In the genomic region with DNA sequence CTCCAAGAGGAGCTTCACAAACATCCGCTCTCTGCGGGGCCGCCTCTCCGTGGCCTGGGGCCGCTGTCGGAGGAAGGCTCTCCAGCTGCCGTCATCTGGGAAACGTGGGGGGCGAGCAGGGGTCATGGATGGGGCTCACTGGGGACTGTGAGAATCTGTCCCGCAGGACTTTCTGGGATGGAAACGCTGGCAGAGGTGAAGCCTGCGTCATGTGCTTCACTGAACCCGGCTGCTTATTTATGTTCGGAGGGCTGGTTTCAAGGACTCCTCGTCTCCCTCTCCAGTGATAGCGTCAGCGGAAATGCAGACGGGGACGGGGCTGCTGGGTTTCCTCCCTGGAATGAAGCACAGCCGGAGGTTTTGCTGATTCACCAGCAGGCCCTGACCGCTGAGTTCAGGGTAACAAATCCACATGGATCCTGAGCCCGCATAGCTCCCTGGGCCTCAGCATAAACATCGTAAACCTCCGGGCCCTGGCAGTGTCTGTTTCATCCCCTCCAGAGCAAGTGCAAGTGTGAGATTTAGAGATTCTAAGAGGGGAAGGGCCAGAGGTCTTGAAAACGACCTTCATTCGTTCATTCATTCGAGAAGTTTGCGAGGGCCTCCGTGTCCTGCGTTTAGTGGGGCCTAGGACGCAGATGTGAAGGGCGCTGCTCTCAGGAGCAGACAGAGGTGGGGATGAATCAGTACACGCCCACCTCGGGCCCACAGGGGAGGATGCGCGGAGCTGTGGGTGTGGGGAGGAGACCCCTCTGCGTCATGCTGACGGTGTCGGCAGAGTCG, we compare ENCODE assay signal across 8 cellular contexts.
DNase-seq lines count a peak whose midpoint lies in the region; ATAC-seq and TF ChIP-seq lines count a peak whose summit lies in the region.

No MANE protein-coding gene starts in this region.

- peaks cover 0 to 9% of the 10 kb centered on the region in 2 experiments; a peak in 2 of 3 replicates for H3K36me3 ChIP-seq in HEK293 (ENCODE audit: control insufficient read depth in 2 of 2, insufficient read depth in 1 of 2, low read length in 2 of 2)

- H3K4me1 ChIP-seq in HEK293 (ENCODE audit: control insufficient read depth, insufficient read depth, low read length): no peaks in the 10 kb centered on the region; the same call in 1 of the 2 replicates

- POLR2A ChIA-PET in HEK293 (lab: Yijun Ruan, JAX): no interaction called here

- CTCF ChIA-PET in HEK293 (lab: Yijun Ruan, JAX): interaction anchor here (0.6 to 4.1 kb wide), 7 partner anchors 14 to 401 kb away, joined by 3 to 47 read pairs (median 4); no protein-coding TSS in a partner anchor

- peak overlapping the region; percentile 35 for H3K27ac ChIP-seq in HEK293 (ENCODE audit: extremely low read depth, low read depth, low read length)

- in situ Hi-C loops in astrocyte of the spinal cord (cut with HindIII; ENCODE audit: low sequenced_read_pairs): no loop called here

- no peaks in the 10 kb centered on the region for H3K9me3 ChIP-seq in HEK293 (ENCODE audit: control insufficient read depth, insufficient read depth, low read depth, low read length)

- H3K4me3 ChIP-seq in HEK293 (ENCODE audit: low read depth, low read length) (no peak overlapping the region), astrocyte of the spinal cord (ENCODE audit: low read depth, low read length) (no peak overlapping the region)

- TF ChIP-seq CTCF in HEK293 (tag by site-specific recombination; IDR thresholded peaks at IDR 0.05): no peak
- TF ChIP-seq CTCF in astrocyte of the spinal cord (IDR thresholded peaks at IDR 0.05; ENCODE audit: low read depth, low read length): no peak

- no peak for ATAC-seq in HG03520 (IDR thresholded peaks at IDR 0.05; ENCODE audit: unreplicated experiment)

- DNase-seq in astrocyte of the spinal cord (ENCODE audit: low read depth, low spot score) (peak; percentile 100), islet precursor cell (peak; percentile 98), smooth muscle cell of the brain vasculature (ENCODE audit: low read depth, low spot score) (peak; percentile 99), putamen (ENCODE audit: low spot score) (no peak), T-helper 1 cell (no peak), NCI-H82 (lab: John Stamatoyannopoulos, UW) (no peak)

TF ChIP-seq in HEK293, 187 proteins besides CTCF, POLR2A, EP300 and RAD21 (continues in another document):
- TF ChIP-seq ZNF174 (tag by site-specific recombination; IDR thresholded peaks at IDR 0.05) (no peak), ZNF501 (tag by site-specific recombination; IDR thresholded peaks at IDR 0.05) (no peak), ZNF664 (tag by site-specific recombination; IDR thresholded peaks at IDR 0.05) (no peak), IKZF3 (tag by site-specific recombination; IDR thresholded peaks at IDR 0.05) (peak; percentile 46; the same call in 1 of the 2 replicates), ZBTB11 (tag by site-specific recombination; conservative IDR thresholded peaks at IDR 0.05; ENCODE audit: low read depth) (peak; percentile 47; the same call in 1 of the 2 replicates), ZNF660 (tag by site-specific recombination; IDR thresholded peaks at IDR 0.05) (peak; percentile 79), ZNF2 (tag by site-specific recombination; IDR thresholded peaks at IDR 0.05) (no peak), ZNF138 (tag by site-specific recombination; IDR thresholded peaks at IDR 0.05; ENCODE audit: borderline replicate concordance) (no peak), ZNF404 (tag by site-specific recombination; IDR thresholded peaks at IDR 0.05) (no peak), ZNF433 (tag by site-specific recombination; IDR thresholded peaks at IDR 0.05; ENCODE audit: low read depth) (no peak)
- TF ChIP-seq, protein P1, sequence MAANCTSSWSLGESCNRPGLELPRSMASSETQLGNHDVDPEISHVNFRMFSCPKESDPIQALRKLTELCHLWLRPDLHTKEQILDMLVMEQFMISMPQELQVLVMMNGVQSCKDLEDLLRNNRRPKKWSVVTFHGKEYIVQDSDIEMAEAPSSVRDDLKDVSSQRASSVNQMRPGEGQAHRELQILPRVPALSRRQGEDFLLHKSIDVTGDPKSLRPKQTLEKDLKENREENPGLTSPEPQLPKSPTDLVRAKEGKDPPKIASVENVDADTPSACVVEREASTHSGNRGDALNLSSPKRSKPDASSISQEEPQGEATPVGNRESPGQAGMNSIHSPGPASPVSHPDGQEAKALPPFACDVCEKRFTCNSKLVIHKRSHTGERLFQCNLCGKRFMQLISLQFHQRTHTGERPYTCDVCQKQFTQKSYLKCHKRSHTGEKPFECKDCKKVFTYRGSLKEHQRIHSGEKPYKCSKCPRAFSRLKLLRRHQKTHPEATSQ (tag by site-specific recombination; IDR thresholded peaks at IDR 0.05): no peak
- TF ChIP-seq, protein P2, sequence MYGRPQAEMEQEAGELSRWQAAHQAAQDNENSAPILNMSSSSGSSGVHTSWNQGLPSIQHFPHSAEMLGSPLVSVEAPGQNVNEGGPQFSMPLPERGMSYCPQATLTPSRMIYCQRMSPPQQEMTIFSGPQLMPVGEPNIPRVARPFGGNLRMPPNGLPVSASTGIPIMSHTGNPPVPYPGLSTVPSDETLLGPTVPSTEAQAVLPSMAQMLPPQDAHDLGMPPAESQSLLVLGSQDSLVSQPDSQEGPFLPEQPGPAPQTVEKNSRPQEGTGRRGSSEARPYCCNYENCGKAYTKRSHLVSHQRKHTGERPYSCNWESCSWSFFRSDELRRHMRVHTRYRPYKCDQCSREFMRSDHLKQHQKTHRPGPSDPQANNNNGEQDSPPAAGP (tag by site-specific recombination; IDR thresholded peaks at IDR 0.05): peak; percentile 37; the same call in 1 of the 2 replicates
- TF ChIP-seq, protein P3, sequence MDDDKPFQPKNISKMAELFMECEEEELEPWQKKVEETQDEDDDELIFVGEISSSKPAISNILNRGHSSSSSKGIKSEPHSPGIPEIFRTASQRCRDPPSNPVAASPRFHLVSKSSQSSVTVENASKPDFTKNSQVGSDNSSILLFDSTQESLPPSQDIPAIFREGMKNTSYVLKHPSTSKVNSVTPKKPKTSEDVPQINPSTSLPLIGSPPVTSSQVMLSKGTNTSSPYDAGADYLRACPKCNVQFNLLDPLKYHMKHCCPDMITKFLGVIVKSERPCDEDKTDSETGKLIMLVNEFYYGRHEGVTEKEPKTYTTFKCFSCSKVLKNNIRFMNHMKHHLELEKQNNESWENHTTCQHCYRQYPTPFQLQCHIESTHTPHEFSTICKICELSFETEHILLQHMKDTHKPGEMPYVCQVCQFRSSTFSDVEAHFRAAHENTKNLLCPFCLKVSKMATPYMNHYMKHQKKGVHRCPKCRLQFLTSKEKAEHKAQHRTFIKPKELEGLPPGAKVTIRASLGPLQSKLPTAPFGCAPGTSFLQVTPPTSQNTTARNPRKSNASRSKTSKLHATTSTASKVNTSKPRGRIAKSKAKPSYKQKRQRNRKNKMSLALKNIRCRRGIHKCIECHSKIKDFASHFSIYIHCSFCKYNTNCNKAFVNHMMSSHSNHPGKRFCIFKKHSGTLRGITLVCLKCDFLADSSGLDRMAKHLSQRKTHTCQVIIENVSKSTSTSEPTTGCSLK (tag by site-specific recombination; IDR thresholded peaks at IDR 0.05): no peak
- TF ChIP-seq, protein P4, sequence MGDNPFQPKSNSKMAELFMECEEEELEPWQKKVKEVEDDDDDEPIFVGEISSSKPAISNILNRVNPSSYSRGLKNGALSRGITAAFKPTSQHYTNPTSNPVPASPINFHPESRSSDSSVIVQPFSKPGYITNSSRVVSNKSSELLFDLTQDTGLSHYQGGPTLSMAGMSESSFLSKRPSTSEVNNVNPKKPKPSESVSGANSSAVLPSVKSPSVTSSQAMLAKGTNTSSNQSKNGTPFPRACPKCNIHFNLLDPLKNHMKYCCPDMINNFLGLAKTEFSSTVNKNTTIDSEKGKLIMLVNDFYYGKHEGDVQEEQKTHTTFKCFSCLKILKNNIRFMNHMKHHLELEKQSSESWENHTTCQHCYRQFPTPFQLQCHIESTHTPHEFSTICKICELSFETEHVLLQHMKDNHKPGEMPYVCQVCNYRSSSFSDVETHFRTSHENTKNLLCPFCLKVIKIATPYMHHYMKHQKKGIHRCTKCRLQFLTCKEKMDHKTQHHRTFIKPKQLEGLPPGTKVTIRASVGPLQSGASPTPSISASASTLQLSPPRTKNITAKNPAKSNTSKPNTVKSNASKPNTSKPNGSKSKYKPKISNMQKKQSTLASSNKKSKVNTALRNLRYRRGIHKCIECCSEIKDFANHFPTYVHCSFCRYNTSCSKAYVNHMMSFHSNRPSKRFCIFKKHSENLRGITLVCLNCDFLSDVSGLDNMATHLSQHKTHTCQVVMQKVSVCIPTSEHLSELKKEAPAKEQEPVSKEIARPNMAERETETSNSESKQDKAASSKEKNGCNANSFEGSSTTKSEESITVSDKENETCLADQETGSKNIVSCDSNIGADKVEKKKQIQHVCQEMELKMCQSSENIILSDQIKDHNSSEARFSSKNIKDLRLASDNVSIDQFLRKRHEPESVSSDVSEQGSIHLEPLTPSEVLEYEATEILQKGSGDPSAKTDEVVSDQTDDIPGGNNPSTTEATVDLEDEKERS (tag by site-specific recombination; IDR thresholded peaks at IDR 0.05): no peak

Comparison
In these comparisons a context has a peak if more than half of its experiments do, and no peak if none do; other contexts are left out.
1. DNase-seq: peak in astrocyte of the spinal cord (single experiment), islet precursor cell (single experiment) and smooth muscle cell of the brain vasculature (single experiment); none in putamen (single experiment), T-helper 1 cell (0 of 5) and NCI-H82 (single experiment).